In the genomic region with DNA sequence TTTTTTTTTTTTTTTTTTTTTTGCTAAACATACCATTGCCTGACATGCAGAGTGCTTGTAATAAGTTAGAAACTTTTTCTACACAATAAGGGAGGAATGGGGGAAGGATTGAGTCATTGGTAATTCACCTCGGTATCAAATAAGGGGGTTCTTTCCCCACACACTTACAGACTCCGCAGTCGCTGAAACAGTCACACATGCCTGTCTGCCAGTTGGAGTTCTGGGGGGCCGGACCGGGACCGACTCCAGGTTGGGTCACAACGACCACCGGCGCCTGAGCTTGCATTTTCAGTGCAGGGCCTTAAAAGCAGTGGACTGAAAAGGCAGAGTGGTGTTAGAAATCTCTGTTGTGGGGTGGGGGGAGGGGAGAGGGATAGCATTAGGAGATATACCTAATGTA, we compare ENCODE assay signal across 20 cellular contexts. TPM values are rescaled to one million over a fixed set of nuclear protein-coding genes. Genes with fewer than 3 reads are reported as not detected.
DNase-seq lines count a peak whose midpoint lies in the region; ATAC-seq and TF ChIP-seq lines count a peak whose summit lies in the region.
"Had no signal": no experiment of that assay in that cellular context is flagged by ENCODE, and none has a peak within 500 bp of the region (broad histone marks: within the 10 kb centered on the region; RNA-seq: fewer than 3 reads in every experiment).

No MANE protein-coding gene starts in this region.

- H3K4me1 ChIP-seq in vagina = peaks cover 7% of the 10 kb centered on the region

- no peaks in the 10 kb centered on the region for H3K27me3 ChIP-seq in vagina
- H3K27me3 ChIP-seq: gastroesophageal sphincter, SJSA1, tibial artery had no signal

- peak; percentile 12 to 28 for ATAC-seq in activated T-cell treated with anti-CD3 and anti-CD28 coated beads, Interleukin-2, amount 50 U/mL, for 72 hours (replicated peaks in 1 of 2)
- no peak for ATAC-seq in naive B cell (ENCODE audit: low read depth in 2 of 2)
- ATAC-seq: gastroesophageal sphincter had no signal

- TF ChIP-seq CTCF in coronary artery (IDR thresholded peaks at IDR 0.05) (no peak), vagina (IDR thresholded peaks at IDR 0.05) (no peak)

- TF ChIP-seq POLR2A in vagina (IDR thresholded peaks at IDR 0.05) = no peak

- H3K4me1 Mint-ChIP-seq in activated T-cell treated with anti-CD3 and anti-CD28 coated beads, Interleukin-2, amount 50 U/mL, for 72 hours (ENCODE audit: low read depth) = peaks cover 46% of the 10 kb centered on the region
- peaks cover 35 to 60% (median 42%) of the 10 kb centered on the region in 3 donors for H3K4me1 Mint-ChIP-seq in naive B cell
- H3K4me1 Mint-ChIP-seq in stimulated activated naive CD8-positive, alpha-beta T cell treated with anti-CD3 and anti-CD28 coated beads, Interleukin-15, Interleukin-2, amounts not matched to agents 100 ng/mL and 50 ng/mL, for 24 hours (ENCODE audit: low read depth) = peaks cover 55% of the 10 kb centered on the region

- H3K9me3 ChIP-seq in vagina = no peaks in the 10 kb centered on the region
- H3K9me3 ChIP-seq: gastroesophageal sphincter, SJSA1, tibial artery had no signal

- no peaks in the 10 kb centered on the region for H3K36me3 ChIP-seq in vagina
- H3K36me3 ChIP-seq: gastroesophageal sphincter, tibial artery had no signal

- H3K27me3 Mint-ChIP-seq in activated T-cell treated with anti-CD3 and anti-CD28 coated beads, Interleukin-2, amount 50 U/mL, for 72 hours (ENCODE audit: low read depth) = no peaks in the 10 kb centered on the region
- no peaks in the 10 kb centered on the region for H3K27me3 Mint-ChIP-seq in naive B cell
- no peaks in the 10 kb centered on the region for H3K27me3 Mint-ChIP-seq in stimulated activated naive CD8-positive, alpha-beta T cell treated with anti-CD3 and anti-CD28 coated beads, Interleukin-15, Interleukin-2, amounts not matched to agents 100 ng/mL and 50 ng/mL, for 24 hours

- H3K4me3 Mint-ChIP-seq in activated T-cell treated with anti-CD3 and anti-CD28 coated beads, Interleukin-2, amount 50 U/mL, for 72 hours = peak overlapping the region; percentile 67 to 97
- peak overlapping the region in 7 of 8 donors; percentile 22 to 91 (median 49) for H3K4me3 Mint-ChIP-seq in naive B cell
- H3K4me3 Mint-ChIP-seq in stimulated activated naive CD8-positive, alpha-beta T cell treated with anti-CD3 and anti-CD28 coated beads, Interleukin-15, Interleukin-2, amounts not matched to agents 100 ng/mL and 50 ng/mL, for 24 hours = peak overlapping the region; percentile 77

- peaks cover 2 to 20% of the 10 kb centered on the region in 2 donors for H3K36me3 Mint-ChIP-seq in activated T-cell treated with anti-CD3 and anti-CD28 coated beads, Interleukin-2, amount 50 U/mL, for 72 hours (ENCODE audit: insufficient read depth in 2 of 2)
- peaks cover 13 to 16% of the 10 kb centered on the region in 2 donors for H3K36me3 Mint-ChIP-seq in naive B cell
- H3K36me3 Mint-ChIP-seq in stimulated activated naive CD8-positive, alpha-beta T cell treated with anti-CD3 and anti-CD28 coated beads, Interleukin-15, Interleukin-2, amounts not matched to agents 100 ng/mL and 50 ng/mL, for 24 hours (ENCODE audit: low read depth) = peaks cover 40% of the 10 kb centered on the region

- peak overlapping the region; percentile 46 for H3K27ac Mint-ChIP-seq in activated T-cell treated with anti-CD3 and anti-CD28 coated beads, Interleukin-2, amount 50 U/mL, for 72 hours
- H3K27ac Mint-ChIP-seq in naive B cell = peak overlapping the region in 3 of 6 donors; percentile 37 to 87 (median 70)
- H3K27ac Mint-ChIP-seq in stimulated activated naive CD8-positive, alpha-beta T cell treated with anti-CD3 and anti-CD28 coated beads, Interleukin-15, Interleukin-2, amounts not matched to agents 100 ng/mL and 50 ng/mL, for 24 hours = peak overlapping the region; percentile 95
- H3K27ac Mint-ChIP-seq: nephron had no signal

- no peak overlapping the region for H3K4me3 ChIP-seq in coronary artery
- H3K4me3 ChIP-seq in vagina = no peak overlapping the region
- H3K4me3 ChIP-seq: gastroesophageal sphincter, SJSA1, tibial artery had no signal

- H3K9me3 Mint-ChIP-seq in activated T-cell treated with anti-CD3 and anti-CD28 coated beads, Interleukin-2, amount 50 U/mL, for 72 hours = no peaks in the 10 kb centered on the region
- H3K9me3 Mint-ChIP-seq in naive B cell = no peaks in the 10 kb centered on the region
- no peaks in the 10 kb centered on the region for H3K9me3 Mint-ChIP-seq in stimulated activated naive CD8-positive, alpha-beta T cell treated with anti-CD3 and anti-CD28 coated beads, Interleukin-15, Interleukin-2, amounts not matched to agents 100 ng/mL and 50 ng/mL, for 24 hours
- H3K9me3 Mint-ChIP-seq: CD14-positive monocyte, nephron had no signal

- H3K27ac ChIP-seq in coronary artery (no peak overlapping the region), vagina (no peak overlapping the region)
- H3K27ac ChIP-seq: epithelial cell of prostate, gastroesophageal sphincter, tibial artery had no signal

- peak; percentile 46 for DNase-seq in activated CD4-positive, alpha-beta T cell treated with anti-CD3 and anti-CD28 coated beads for 48 hours
- no peak for DNase-seq in activated CD4-positive, alpha-beta T cell treated with anti-CD3 and anti-CD28 coated beads for 1 hour
- DNase-seq in activated T-cell treated with anti-CD3 and anti-CD28 coated beads, Interleukin-2, amount 50 U/mL, for 72 hours = peak in 1 of 2 donors; percentile 44
- DNase-seq in naive B cell = no peak
- no peak for DNase-seq in NCI-H1694 (lab: John Stamatoyannopoulos, UW)
- DNase-seq in coronary artery (ENCODE audit: low spot score) = no peak
- no peak for DNase-seq in vagina (ENCODE audit: extremely low spot score in 2 of 2)
- DNase-seq: EL, GOT3, NCI-H187 treated with DMSO at 0.1 percent for 48 hours, NCI-H510A, tibial artery had no signal

- intact Hi-C loops in vagina (cut with DNase I) = no loop called here

RNA-seq across cellular contexts. Expression of a gene that starts 6.9 kb away (rescaled TPM):
- total RNA-seq in activated T-cell treated with anti-CD3 and anti-CD28 coated beads, Interleukin-2, amount 50 U/mL, for 72 hours = 10 to 100 TPM; 48.0 to 49.3 TPM
- 1,000 to 10,000 TPM in 3 of 6 donors, 100 to 1,000 TPM in 3; 826 to 1,431 (median 949) TPM for polyA plus RNA-seq in naive B cell (ENCODE audit: low read depth in 6 of 6)
- total RNA-seq in vagina = not detected
- total RNA-seq: chondrocyte, OCI-LY7 had no signal

Comparison
In these comparisons a context has a peak if more than half of its experiments do, and no peak if none do; other contexts are left out.
1. ATAC-seq: peak in activated T-cell treated with anti-CD3 and anti-CD28 coated beads, Interleukin-2, amount 50 U/mL, for 72 hours (2 of 2); none in naive B cell (0 of 2).
2. RNA of a gene that starts 6.9 kb away (total RNA-seq): 48.0 to 49.3 TPM in activated T-cell treated with anti-CD3 and anti-CD28 coated beads, Interleukin-2, amount 50 U/mL, for 72 hours; not detected in vagina (single experiment); every median in the first group is over 10 times any median in the second.
3. Peak in every context shown above with its lines, with median percentiles within 50 percentile points of each other: H3K4me3 Mint-ChIP-seq.